In the genomic region with DNA sequence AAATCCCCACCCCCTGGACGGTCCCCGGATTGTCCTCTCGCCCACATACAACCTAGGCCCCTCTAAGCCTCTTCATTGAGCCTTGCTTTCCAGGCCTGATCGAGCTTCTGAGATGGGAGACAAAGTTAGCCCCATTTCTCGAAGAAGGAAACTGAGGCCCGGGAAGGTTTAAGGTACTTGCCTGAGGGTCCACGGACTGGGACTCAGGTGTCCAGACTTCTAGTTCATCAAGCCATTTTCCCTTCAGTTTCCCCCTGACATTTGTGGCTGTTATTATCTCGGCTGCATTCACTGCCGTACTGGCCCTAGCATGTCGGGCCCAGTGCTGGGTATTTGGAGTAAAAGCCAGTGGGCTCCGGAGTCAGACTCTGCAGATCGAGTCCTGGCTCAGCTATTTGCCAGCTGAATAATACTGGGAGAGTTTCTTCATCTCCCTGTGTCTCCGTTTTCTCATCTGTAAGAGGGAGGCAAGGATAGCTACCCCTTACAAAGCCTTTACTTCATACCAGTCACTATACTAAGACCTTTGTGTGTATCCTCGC, we compare ENCODE assay signal across 8 cellular contexts. TPM values are rescaled to one million over a fixed set of nuclear protein-coding genes. Genes with fewer than 3 reads are reported as not detected.
DNase-seq lines count a peak whose midpoint lies in the region; ATAC-seq and TF ChIP-seq lines count a peak whose summit lies in the region.

No MANE protein-coding gene starts in this region.

- no peak for TF ChIP-seq CTCF in CD4-positive, alpha-beta T cell (IDR thresholded peaks at IDR 0.05)
- TF ChIP-seq CTCF in HFF-Myc (IDR thresholded peaks at IDR 0.05; ENCODE audit: low read depth, low read length, missing control alignments), result no peak
- no peak for TF ChIP-seq CTCF in stomach (IDR thresholded peaks at IDR 0.05)

- H3K9me3 ChIP-seq in CD4-positive, alpha-beta T cell (ENCODE audit: control insufficient read depth, low read length), result no peaks in the 10 kb centered on the region
- no peaks in the 10 kb centered on the region for H3K9me3 ChIP-seq in iPS-18a (ENCODE audit: control insufficient read depth, low read depth, low read length)
- no peaks in the 10 kb centered on the region for H3K9me3 ChIP-seq in stomach

- intact Hi-C loops in CD4-positive, alpha-beta T cell (cut with DNase I, micrococcal nuclease), result loop anchor here in 1 of 2 experiments (5.0 to 10.0 kb wide), 3 partner anchors 438 to 937 kb away; a partner anchor contains a TSS
- intact Hi-C loops in stomach (cut with DNase I; ENCODE audit: low total_unique reads), result no loop called here

- H3K4me3 ChIP-seq in HFF-Myc (replicated peaks; ENCODE audit: low read depth, low read length) (peak overlapping the region; percentile 82), iPS-18a (ENCODE audit: low read length) (peak overlapping the region; percentile 85), stomach (peak overlapping the region; percentile 62 to 99 (median 90))

- no peaks in the 10 kb centered on the region for H3K9me3 Mint-ChIP-seq in CD4-positive, alpha-beta T cell
- peaks cover 0 to 2% of the 10 kb centered on the region in 2 donors for H3K9me3 Mint-ChIP-seq in activated naive CD4-positive, alpha-beta T cell treated with anti-CD3 and anti-CD28 coated beads, Interleukin-2, amount 50 U/mL, for 72 hours

- peaks cover 78% of the 10 kb centered on the region for H3K4me1 Mint-ChIP-seq in CD4-positive, alpha-beta T cell (ENCODE audit: low read depth)

- WGBS in stomach, 5 donors, result 3 to 8% (median 6%) methylated on average over 14 of the region's 14 CpGs

- H3K4me3 Mint-ChIP-seq in CD4-positive, alpha-beta T cell, result peak overlapping the region; percentile 99

- peaks cover 16% of the 10 kb centered on the region for H3K4me1 ChIP-seq in iPS-18a (ENCODE audit: control insufficient read depth, low read depth, low read length)
- H3K4me1 ChIP-seq in stomach, result peaks cover 43 to 75% (median 55%) of the 10 kb centered on the region in 4 donors

- H3K36me3 Mint-ChIP-seq in CD4-positive, alpha-beta T cell (ENCODE audit: low read depth), result peaks cover 71% of the 10 kb centered on the region
- H3K36me3 Mint-ChIP-seq in activated naive CD4-positive, alpha-beta T cell treated with anti-CD3 and anti-CD28 coated beads, Interleukin-2, amount 50 U/mL, for 72 hours, result peaks cover 20 to 26% of the 10 kb centered on the region in 2 donors

- POLR2A ChIA-PET in CD4-positive, alpha-beta T cell (lab: Charles Lee), result interaction anchor here (0.9 to 1.5 kb wide), 5 partner anchors 9 to 856 kb away, joined by 3 to 8 read pairs (median 4); a partner anchor contains a TSS

- ATAC-seq in CD4-positive, alpha-beta T cell (ENCODE audit: poor library complexity), result peak; percentile 7
- ATAC-seq in activated naive CD4-positive, alpha-beta T cell treated with anti-CD3 and anti-CD28 coated beads, Interleukin-2, amount 50 U/mL, for 72 hours, result no peak

- DNase-seq in CD4-positive, alpha-beta T cell, result peak in 1 of 10 experiments; percentile 2
- DNase-seq in HFF-Myc (ENCODE audit: extremely low read depth, low read depth), result no peak
- DNase-seq in activated naive CD4-positive, alpha-beta T cell treated with anti-CD3 and anti-CD28 coated beads, Interleukin-2, amount 50 U/mL, for 72 hours (ENCODE audit: low spot score in 2 of 2), result no peak
- no peak for DNase-seq in stomach
- DNase-seq in SKM-1 (lab: John Stamatoyannopoulos, UW; ENCODE audit: unreplicated experiment), result no peak
- no peak for DNase-seq in NCI-H226
- no peak for DNase-seq in NCI-H146 (lab: John Stamatoyannopoulos, UW)

- H3K27me3 Mint-ChIP-seq in CD4-positive, alpha-beta T cell, result no peaks in the 10 kb centered on the region

- no peaks in the 10 kb centered on the region for H3K27me3 ChIP-seq in CD4-positive, alpha-beta T cell (ENCODE audit: control insufficient read depth, insufficient read depth, low read length)
- H3K27me3 ChIP-seq in iPS-18a (ENCODE audit: control insufficient read depth, insufficient read depth, low read length) (no peaks in the 10 kb centered on the region), stomach (no peaks in the 10 kb centered on the region)

- TF ChIP-seq POLR2A in stomach (IDR thresholded peaks at IDR 0.05), result no peak

- H3K27ac ChIP-seq in CD4-positive, alpha-beta T cell (ENCODE audit: low read depth, low read length), result peak overlapping the region; percentile 92
- H3K27ac ChIP-seq in iPS-18a (ENCODE audit: low read length) (peak overlapping the region; percentile 92), stomach (peak overlapping the region; percentile 93 to 98 (median 97))

- peak overlapping the region; percentile 100 for H3K27ac Mint-ChIP-seq in CD4-positive, alpha-beta T cell
- H3K27ac Mint-ChIP-seq in activated naive CD4-positive, alpha-beta T cell treated with anti-CD3 and anti-CD28 coated beads, Interleukin-2, amount 50 U/mL, for 72 hours, result peak overlapping the region; percentile 97 to 99

- CTCF ChIA-PET in CD4-positive, alpha-beta T cell (lab: Charles Lee), result interaction anchor here (1.4 to 2.1 kb wide), 2 partner anchors 23 to 41 kb away, joined by 4 to 8 read pairs; no protein-coding TSS in a partner anchor

- TF ChIP-seq EP300 in stomach (IDR thresholded peaks at IDR 0.05), result no peak

- H3K36me3 ChIP-seq in iPS-18a (ENCODE audit: control insufficient read depth, low read depth, low read length), result peaks cover 14% of the 10 kb centered on the region
- H3K36me3 ChIP-seq in stomach, result peaks cover 0 to 15% (median 10%) of the 10 kb centered on the region in 4 donors

- peak overlapping the region; percentile 93 for H3K9ac ChIP-seq in iPS-18a (ENCODE audit: low read length)

RNA-seq across cellular contexts. Expression of a gene that starts 0.6 kb away (rescaled TPM):
- total RNA-seq in CD4-positive, alpha-beta T cell, result 10 to 100 TPM; 54.8 to 55.7 TPM
- total RNA-seq in activated naive CD4-positive, alpha-beta T cell treated with anti-CD3 and anti-CD28 coated beads, Interleukin-2, amount 50 U/mL, for 72 hours, result 10 to 100 TPM; 40.2 to 44.0 TPM
- 10 to 100 TPM in 4 of 5 donors, 1 to 10 TPM in 1; 8.1 to 60.0 (median 31.5) TPM for total RNA-seq in stomach
- polyA plus RNA-seq in stomach, result 10 to 100 TPM in 1 of 3 donors, 1 to 10 TPM in 2; 8.0 to 10.2 (median 8.1) TPM

RNA-seq across cellular contexts. Expression of a gene that starts 0.9 kb away (rescaled TPM):
- 10 to 100 TPM; 10.6 to 11.4 TPM for total RNA-seq in CD4-positive, alpha-beta T cell
- 10 to 100 TPM; 36.1 to 40.2 TPM for total RNA-seq in activated naive CD4-positive, alpha-beta T cell treated with anti-CD3 and anti-CD28 coated beads, Interleukin-2, amount 50 U/mL, for 72 hours
- 10 to 100 TPM in 3 of 5 donors, 1 to 10 TPM in 2; 3.1 to 27.2 (median 11.7) TPM for total RNA-seq in stomach
- polyA plus RNA-seq in stomach, result 1 to 10 TPM; 5.0 to 6.2 (median 5.9) TPM
